ENCODE assay signal across 8 cellular contexts in genomic region chr5:669111-669841, GRCh38. TPM values are rescaled to one million over a fixed set of nuclear protein-coding genes. Genes with fewer than 3 reads are reported as not detected.
DNase-seq lines count a peak whose midpoint lies in the region; ATAC-seq and TF ChIP-seq lines count a peak whose summit lies in the region.

No MANE protein-coding gene starts in this region.

- peaks cover 4% of the 10 kb centered on the region; the same call in 1 of the 2 replicates for H3F3A ChIP-seq in Loucy (ENCODE audit: low read depth)

- H3K9me3 Mint-ChIP-seq in CD14-positive monocyte = peaks cover 0 to 2% (median 0%) of the 10 kb centered on the region in 7 donors
- H3K9me3 Mint-ChIP-seq in activated naive CD8-positive, alpha-beta T cell treated with anti-CD3 and anti-CD28 coated beads, Interleukin-2, amount 10 ng/mL, durations not matched to agents 7 days and 5 days = no peaks in the 10 kb centered on the region

- no peak overlapping the region for H3K4me3 ChIP-seq in Loucy (ENCODE audit: low read length, poor library complexity, severe bottlenecking)

- H3K27ac Mint-ChIP-seq in CD14-positive monocyte = peak overlapping the region in 1 of 7 donors; percentile 48
- no peak overlapping the region for H3K27ac Mint-ChIP-seq in activated naive CD8-positive, alpha-beta T cell treated with anti-CD3 and anti-CD28 coated beads, Interleukin-2, amount 10 ng/mL, durations not matched to agents 7 days and 5 days

- H3K4me1 Mint-ChIP-seq in CD14-positive monocyte = peaks cover 4% of the 10 kb centered on the region
- peaks cover 3% of the 10 kb centered on the region for H3K4me1 Mint-ChIP-seq in activated naive CD8-positive, alpha-beta T cell treated with anti-CD3 and anti-CD28 coated beads, Interleukin-2, amount 10 ng/mL, durations not matched to agents 7 days and 5 days

- no peak overlapping the region for H3K4me3 Mint-ChIP-seq in CD14-positive monocyte
- no peak overlapping the region for H3K4me3 Mint-ChIP-seq in activated naive CD8-positive, alpha-beta T cell treated with anti-CD3 and anti-CD28 coated beads, Interleukin-2, amount 10 ng/mL, durations not matched to agents 7 days and 5 days

- H3K79me2 ChIP-seq in Loucy (ENCODE audit: insufficient read depth, low read length) = no peaks in the 10 kb centered on the region

- TF ChIP-seq CTCF in CD14-positive monocyte (IDR thresholded peaks at IDR 0.05) (peak; percentile 86), Loucy (conservative IDR thresholded peaks at IDR 0.05; ENCODE audit: low read length) (peak; percentile 74)

- H3K9me2 ChIP-seq in Loucy (replicated peaks; ENCODE audit: low read depth, low read length) = no peaks in the 10 kb centered on the region

- intact Hi-C loops in CD14-positive monocyte (cut with micrococcal nuclease) = loop anchor here in 1 of 2 donors (10.0 kb wide), 1 partner anchor 236 kb away; no protein-coding TSS in a partner anchor

- H3K9ac ChIP-seq in Loucy (ENCODE audit: low read depth, low read length, poor library complexity, severe bottlenecking) = no peak overlapping the region

- no peaks in the 10 kb centered on the region for H3K27me3 ChIP-seq in Loucy (ENCODE audit: insufficient read depth, low read length, poor library complexity, severe bottlenecking)

- peaks cover 28% of the 10 kb centered on the region; the same call in 1 of the 2 replicates for H3K36me3 ChIP-seq in Loucy (ENCODE audit: insufficient read depth, low read length)

- no peaks in the 10 kb centered on the region for H3K9me3 ChIP-seq in Loucy (ENCODE audit: insufficient read depth, low read depth, low read length)

- ATAC-seq in activated naive CD8-positive, alpha-beta T cell treated with anti-CD3 and anti-CD28 coated beads, Interleukin-2, amount 10 ng/mL, durations not matched to agents 7 days and 5 days (ENCODE audit: low read depth) = no peak
- ATAC-seq in GM18511 (IDR thresholded peaks at IDR 0.05; ENCODE audit: unreplicated experiment) = no peak

- no peak overlapping the region for H2AFZ ChIP-seq in Loucy (ENCODE audit: low read length)

- POLR2A ChIA-PET in activated naive CD8-positive, alpha-beta T cell treated with anti-CD3 and anti-CD28 coated beads, Interleukin-2, amount 10 ng/mL, durations not matched to agents 7 days and 5 days (lab: Charles Lee) = no interaction called here

- H3K4me2 ChIP-seq in Loucy (ENCODE audit: low read depth, low read length, poor library complexity, severe bottlenecking) = no peak overlapping the region

- H4K20me1 ChIP-seq in Loucy (ENCODE audit: insufficient read depth, low read length, poor library complexity, severe bottlenecking) = no peaks in the 10 kb centered on the region

- DNase-seq in CD14-positive monocyte (ENCODE audit: low spot score) (no peak), hypothalamus (lab: John Stamatoyannopoulos, UW) (peak; percentile 22 to 96 (median 86)), UCSD-AML1 (lab: John Stamatoyannopoulos, UW; ENCODE audit: unreplicated experiment) (no peak), DMS153 (lab: John Stamatoyannopoulos, UW) (no peak)
- peak; percentile 74 for DNase-seq in activated naive CD8-positive, alpha-beta T cell treated with anti-CD3 and anti-CD28 coated beads, Interleukin-2, amount 10 ng/mL, durations not matched to agents 7 days and 5 days
- peak; percentile 27 for DNase-seq in stimulated activated CD4-positive, alpha-beta T cell treated with anti-CD3 and anti-CD28 coated beads, Interleukin-1b, Interleukin-23, amount 100 ng/mL, for 48 hours

- peaks cover 7 to 10% of the 10 kb centered on the region in 2 donors for H3K36me3 Mint-ChIP-seq in CD14-positive monocyte
- H3K36me3 Mint-ChIP-seq in activated naive CD8-positive, alpha-beta T cell treated with anti-CD3 and anti-CD28 coated beads, Interleukin-2, amount 10 ng/mL, durations not matched to agents 7 days and 5 days = peaks cover 2% of the 10 kb centered on the region

- H3K27me3 Mint-ChIP-seq in CD14-positive monocyte (ENCODE audit: low read depth in 3 of 3) = peaks cover 3 to 35% (median 10%) of the 10 kb centered on the region in 3 donors
- peaks cover 5% of the 10 kb centered on the region for H3K27me3 Mint-ChIP-seq in activated naive CD8-positive, alpha-beta T cell treated with anti-CD3 and anti-CD28 coated beads, Interleukin-2, amount 10 ng/mL, durations not matched to agents 7 days and 5 days

- no peaks in the 10 kb centered on the region for H3K4me1 ChIP-seq in Loucy (ENCODE audit: insufficient read depth, low read length, poor library complexity, severe bottlenecking)

RNA-seq across cellular contexts. Expression of gene TPPP, which starts 23.9 kb away (rescaled TPM):
- under 1 TPM; 0.02 to 0.06 TPM for polyA plus RNA-seq in CD14-positive monocyte
- under 1 TPM; 0.40 to 0.55 TPM for total RNA-seq in activated naive CD8-positive, alpha-beta T cell treated with anti-CD3 and anti-CD28 coated beads, Interleukin-2, amount 10 ng/mL, durations not matched to agents 7 days and 5 days

RNA-seq across cellular contexts. Expression of gene CEP72, which starts 57.1 kb away (rescaled TPM):
- polyA plus RNA-seq in CD14-positive monocyte = under 1 TPM; 0.13 to 0.24 TPM
- total RNA-seq in activated naive CD8-positive, alpha-beta T cell treated with anti-CD3 and anti-CD28 coated beads, Interleukin-2, amount 10 ng/mL, durations not matched to agents 7 days and 5 days = 10 to 100 TPM; 33.8 to 35.7 TPM

Comparison
In these comparisons a context has a peak if more than half of its experiments do, and no peak if none do; other contexts are left out.
1. DNase-seq: peak in activated naive CD8-positive, alpha-beta T cell treated with anti-CD3 and anti-CD28 coated beads, Interleukin-2, amount 10 ng/mL, durations not matched to agents 7 days and 5 days (single experiment), hypothalamus (51 of 51) and stimulated activated CD4-positive, alpha-beta T cell treated with anti-CD3 and anti-CD28 coated beads, Interleukin-1b, Interleukin-23, amount 100 ng/mL, for 48 hours (single experiment); none in CD14-positive monocyte (single experiment), UCSD-AML1 (single experiment) and DMS153 (single experiment).